Comparison of ENCODE assay signal across 26 cellular contexts in genomic region chr21:33152228-33153130, GRCh38.
DNase-seq lines count a peak whose midpoint lies in the region; ATAC-seq and TF ChIP-seq lines count a peak whose summit lies in the region.
"Had no signal": no experiment of that assay in that cellular context is flagged by ENCODE, and none has a peak within 500 bp of the region (broad histone marks: within the 10 kb centered on the region; RNA-seq: fewer than 3 reads in every experiment).

No MANE protein-coding gene starts in this region.

- H3K4me1 Mint-ChIP-seq in Caco-2 (ENCODE audit: low read depth, unreplicated experiment): peaks cover 19% of the 10 kb centered on the region
- peaks cover 36% of the 10 kb centered on the region for H3K4me1 Mint-ChIP-seq in neural progenitor cell
- H3K4me1 Mint-ChIP-seq: activated CD4-positive, alpha-beta T cell treated with anti-CD3 and anti-CD28 coated beads, Interleukin-2, amount 10 ng/mL, durations not matched to agents 24 days and 14 days had no signal

- TF ChIP-seq CTCF in Caco-2 (IDR thresholded peaks at IDR 0.05; ENCODE audit: insufficient read depth in 1 of 2, low read depth in 1 of 2, low read length in 1 of 2, severe bottlenecking in 1 of 2, unreplicated experiment in 1 of 2): no peak
- no peak for TF ChIP-seq CTCF in neural progenitor cell (IDR thresholded peaks at IDR 0.05)

- H3K36me3 ChIP-seq in Caco-2 (ENCODE audit: control insufficient read depth, insufficient read depth, low read length) (no peaks in the 10 kb centered on the region), neural progenitor cell (no peaks in the 10 kb centered on the region)
- H3K36me3 ChIP-seq: BLaER1, gastroesophageal sphincter, HAP-1, MG63 had no signal

- no peak overlapping the region for H2AFZ ChIP-seq in neural progenitor cell (replicated peaks)

- H3K36me3 Mint-ChIP-seq in Caco-2 (ENCODE audit: insufficient read depth, unreplicated experiment) (no peaks in the 10 kb centered on the region), neural progenitor cell (no peaks in the 10 kb centered on the region)
- H3K36me3 Mint-ChIP-seq: stimulated activated memory B cell treated with anti-CD40 and anti-IgM and Interleukin-4, amounts not matched to agents 10 μg/mL and 1 μg/mL and 100 μg/mL, for 72 hours had no signal

- ATAC-seq in HG03460 (IDR thresholded peaks at IDR 0.05; ENCODE audit: unreplicated experiment): no peak
- ATAC-seq in GM21526 (IDR thresholded peaks at IDR 0.05; ENCODE audit: low FRiP score, unreplicated experiment): no peak
- ATAC-seq: activated naive CD8-positive, alpha-beta T cell treated with anti-CD3 and anti-CD28 coated beads, Interleukin-2, amount 50 U/mL, for 24 hours; gastroesophageal sphincter; left ventricle myocardium superior; naive thymus-derived CD4-positive, alpha-beta T cell; sciatic nerve; stimulated activated memory B cell treated with anti-CD40 and anti-IgM and Interleukin-4, amounts not matched to agents 10 μg/mL and 1 μg/mL and 100 μg/mL, for 72 hours had no signal

- H4K20me1 ChIP-seq in neural progenitor cell (ENCODE audit: low read depth): no peaks in the 10 kb centered on the region
- H4K20me1 ChIP-seq: BLaER1 had no signal

- H3F3A ChIP-seq in neural progenitor cell (ENCODE audit: low read depth): no peaks in the 10 kb centered on the region

- no peak overlapping the region for H3K27ac ChIP-seq in neural progenitor cell
- H3K27ac ChIP-seq: BLaER1, gastroesophageal sphincter, VCaP had no signal

- H3K27me3 ChIP-seq in Caco-2 (replicated peaks; ENCODE audit: control insufficient read depth, insufficient read depth, low read length): no peaks in the 10 kb centered on the region
- no peaks in the 10 kb centered on the region for H3K27me3 ChIP-seq in neural progenitor cell
- H3K27me3 ChIP-seq: BLaER1 had no signal

- no peaks in the 10 kb centered on the region for H3K79me2 ChIP-seq in neural progenitor cell (ENCODE audit: low read depth)

- intact Hi-C loops in Caco-2 (cut with micrococcal nuclease; ENCODE audit: unreplicated experiment): no loop called here

- H3K4me3 Mint-ChIP-seq in Caco-2 (ENCODE audit: unreplicated experiment) (no peak overlapping the region), neural progenitor cell (peak overlapping the region; percentile 57)
- H3K4me3 Mint-ChIP-seq: activated CD4-positive, alpha-beta T cell treated with anti-CD3 and anti-CD28 coated beads, Interleukin-2, amount 10 ng/mL, durations not matched to agents 24 days and 14 days; activated naive CD8-positive, alpha-beta T cell treated with anti-CD3 and anti-CD28 coated beads, Interleukin-2, amount 50 U/mL, for 24 hours; stimulated activated memory B cell treated with anti-CD40 and anti-IgM and Interleukin-4, amounts not matched to agents 10 μg/mL and 1 μg/mL and 100 μg/mL, for 72 hours had no signal

- H3K9ac ChIP-seq in neural progenitor cell: no peak overlapping the region
- H3K9ac ChIP-seq: BLaER1 had no signal

- H3K9me3 Mint-ChIP-seq in Caco-2 (ENCODE audit: unreplicated experiment) (no peaks in the 10 kb centered on the region), neural progenitor cell (no peaks in the 10 kb centered on the region)
- H3K9me3 Mint-ChIP-seq: activated CD4-positive, alpha-beta T cell treated with anti-CD3 and anti-CD28 coated beads, Interleukin-2, amount 10 ng/mL, durations not matched to agents 24 days and 14 days; activated naive CD8-positive, alpha-beta T cell treated with anti-CD3 and anti-CD28 coated beads, Interleukin-2, amount 50 U/mL, for 24 hours; stimulated activated memory B cell treated with anti-CD40 and anti-IgM and Interleukin-4, amounts not matched to agents 10 μg/mL and 1 μg/mL and 100 μg/mL, for 72 hours had no signal

- H3K4me3 ChIP-seq in Caco-2 (ENCODE audit: low read depth, low read length) (no peak overlapping the region), neural progenitor cell (no peak overlapping the region)
- H3K4me3 ChIP-seq: BLaER1, gastroesophageal sphincter, HAP-1, MG63 had no signal

- no peak for DNase-seq in Caco-2
- peak; percentile 84 for DNase-seq in NCI-H2171 treated with DMSO at 0.1 percent for 48 hours (lab: John Stamatoyannopoulos, UW)
- DNase-seq in cerebellum (ENCODE audit: low spot score): peak; percentile 87
- DNase-seq in neural progenitor cell (ENCODE audit: low spot score): no peak
- DNase-seq in UCSD-AML1 (lab: John Stamatoyannopoulos, UW; ENCODE audit: unreplicated experiment): no peak
- no peak for DNase-seq in erythroblast (lab: John Stamatoyannopoulos, UW)
- DNase-seq: ACHN; activated CD4-positive, alpha-beta T cell treated with anti-CD3 and anti-CD28 coated beads, Interleukin-2, amount 10 ng/mL, durations not matched to agents 24 days and 14 days; activated naive CD8-positive, alpha-beta T cell treated with anti-CD3 and anti-CD28 coated beads, Interleukin-2, amount 50 U/mL, for 24 hours; activated T-cell treated with anti-CD3 and anti-CD28 coated beads, Interleukin-2, amount 50 U/mL, for 1 hour; central memory CD4-positive, alpha-beta T cell; left ventricle myocardium superior; MG63; naive thymus-derived CD4-positive, alpha-beta T cell; NCI-H1105 treated with DMSO at 0.1 percent for 48 hours; NCI-H2029 treated with DMSO at 0.1 percent for 48 hours; stimulated activated CD4-positive, alpha-beta T cell treated with anti-CD3 and anti-CD28 coated beads, Interleukin-12 subunit alpha, Interleukin-12 subunit beta, amount 100 ng/mL, for 4 hours; stimulated activated CD4-positive, alpha-beta T cell treated with anti-CD3 and anti-CD28 coated beads, Interleukin-4, amount 100 ng/mL, for 24 hours had no signal

- peak overlapping the region; percentile 93 for H3K27ac Mint-ChIP-seq in Caco-2 (ENCODE audit: unreplicated experiment)
- H3K27ac Mint-ChIP-seq in neural progenitor cell: peak overlapping the region; percentile 51
- H3K27ac Mint-ChIP-seq: activated CD4-positive, alpha-beta T cell treated with anti-CD3 and anti-CD28 coated beads, Interleukin-2, amount 10 ng/mL, durations not matched to agents 24 days and 14 days; activated naive CD8-positive, alpha-beta T cell treated with anti-CD3 and anti-CD28 coated beads, Interleukin-2, amount 50 U/mL, for 24 hours; stimulated activated memory B cell treated with anti-CD40 and anti-IgM and Interleukin-4, amounts not matched to agents 10 μg/mL and 1 μg/mL and 100 μg/mL, for 72 hours had no signal

- no TSS peak for BruUV-seq in Caco-2 (replicated peaks; lab: Mats Ljungman, UMichigan)

- no peak overlapping the region for H3K4me2 ChIP-seq in neural progenitor cell
- H3K4me2 ChIP-seq: BLaER1 had no signal

- POLR2A ChIA-PET in Caco-2 (lab: Charles Lee): no interaction called here

- TF ChIP-seq POLR2A in erythroblast (IDR thresholded peaks at IDR 0.05; ENCODE audit: low read length): no peak

- H3K4me1 ChIP-seq in Caco-2 (peaks cover 13% of the 10 kb centered on the region), neural progenitor cell (no peaks in the 10 kb centered on the region)
- H3K4me1 ChIP-seq: gastroesophageal sphincter, HAP-1 had no signal

- H3K27me3 Mint-ChIP-seq in Caco-2 (ENCODE audit: insufficient read depth, unreplicated experiment): no peaks in the 10 kb centered on the region
- H3K27me3 Mint-ChIP-seq in neural progenitor cell (ENCODE audit: insufficient read depth, low read depth): peaks cover 12% of the 10 kb centered on the region

- CTCF ChIA-PET in Caco-2 (lab: Charles Lee): interaction anchor here (0.7 kb wide), 1 partner anchor 33 kb away, joined by 4 read pairs; no protein-coding TSS in a partner anchor

- H3K9me3 ChIP-seq in Caco-2 (no peaks in the 10 kb centered on the region), neural progenitor cell (ENCODE audit: low read depth) (no peaks in the 10 kb centered on the region)
- H3K9me3 ChIP-seq: BLaER1, gastroesophageal sphincter, HAP-1, MG63 had no signal

Comparison
In these comparisons a context has a peak if more than half of its experiments do, and no peak if none do; other contexts are left out.
1. DNase-seq: peak in NCI-H2171 treated with DMSO at 0.1 percent for 48 hours (single experiment) and cerebellum (single experiment); none in Caco-2 (0 of 2), neural progenitor cell (single experiment), UCSD-AML1 (single experiment) and erythroblast (0 of 2).